ENCODE assay signal across 8 cellular contexts in genomic region chr16:84514874-84515835, GRCh38. TPM values are rescaled to one million over a fixed set of nuclear protein-coding genes. Genes with fewer than 3 reads are reported as not detected.
DNase-seq lines count a peak whose midpoint lies in the region; ATAC-seq and TF ChIP-seq lines count a peak whose summit lies in the region.

No MANE protein-coding gene starts in this region.

- H3K9me3 ChIP-seq in breast epithelium (no peaks in the 10 kb centered on the region), mammary epithelial cell (replicated peaks; ENCODE audit: insufficient read depth, low read length) (no peaks in the 10 kb centered on the region)

- H3K4me3 Mint-ChIP-seq in activated naive CD8-positive, alpha-beta T cell treated with anti-CD3 and anti-CD28 coated beads, Interleukin-2, amount 50 U/mL, for 24 hours = peak overlapping the region; percentile 48

- H3K4me3 ChIP-seq in breast epithelium = no peak overlapping the region
- H3K4me3 ChIP-seq in mammary epithelial cell (replicated peaks in 1 of 3; ENCODE audit: insufficient read depth in 1 of 3, low read depth in 2 of 3, low read length in 3 of 3) = no peak overlapping the region

- H3K4me1 ChIP-seq in breast epithelium = no peaks in the 10 kb centered on the region
- peaks cover 6% of the 10 kb centered on the region for H3K4me1 ChIP-seq in mammary epithelial cell (ENCODE audit: insufficient read depth, low read length)

- no peak overlapping the region for H3K9ac ChIP-seq in mammary epithelial cell (ENCODE audit: insufficient read depth, low read length)

- H3K79me2 ChIP-seq in mammary epithelial cell (ENCODE audit: insufficient read depth, low read length) = no peaks in the 10 kb centered on the region

- DNase-seq in breast epithelium (ENCODE audit: low spot score in 2 of 2) = peak in 1 of 2 donors; percentile 68
- no peak for DNase-seq in mammary epithelial cell
- peak; percentile 42 to 99 (median 71) for DNase-seq in T-helper 2 cell
- DNase-seq in activated naive CD8-positive, alpha-beta T cell treated with anti-CD3 and anti-CD28 coated beads, Interleukin-2, amount 50 U/mL, for 24 hours = peak; percentile 80
- DNase-seq in stimulated activated CD4-positive, alpha-beta T cell treated with anti-CD3 and anti-CD28 coated beads, Interleukin-1b, Interleukin-23, amount 100 ng/mL, for 1 hour (ENCODE audit: low read depth in 2 of 2) = peak; percentile 33 to 70
- no peak for DNase-seq in GOT3 (lab: John Stamatoyannopoulos, UW)
- no peak for DNase-seq in retina

- H2AFZ ChIP-seq in mammary epithelial cell (ENCODE audit: low read depth, low read length) = no peak overlapping the region

- intact Hi-C loops in breast epithelium (cut with DNase I; ENCODE audit: low total_unique reads) (loop anchor here (10.0 kb wide), 1 partner anchor 100 kb away; the partner anchor contains the start of gene COTL1), mammary epithelial cell (cut with micrococcal nuclease) (no loop called here)

- WGBS in mammary epithelial cell (ENCODE audit: low coverage, missing lambda C conversion rate) = 78% methylated on average over 22 of the region's 26 CpGs

- no peaks in the 10 kb centered on the region for H3K36me3 Mint-ChIP-seq in activated naive CD8-positive, alpha-beta T cell treated with anti-CD3 and anti-CD28 coated beads, Interleukin-2, amount 50 U/mL, for 24 hours (ENCODE audit: low read depth)

- BruUV-seq in mammary epithelial cell (replicated peaks; lab: Mats Ljungman, UMichigan) = no TSS peak

- H3K4me1 Mint-ChIP-seq in activated naive CD8-positive, alpha-beta T cell treated with anti-CD3 and anti-CD28 coated beads, Interleukin-2, amount 50 U/mL, for 24 hours = peaks cover 78% of the 10 kb centered on the region

- H3K36me3 ChIP-seq in breast epithelium (no peaks in the 10 kb centered on the region), mammary epithelial cell (ENCODE audit: insufficient read depth, low read length) (no peaks in the 10 kb centered on the region)

- H4K20me1 ChIP-seq in mammary epithelial cell (ENCODE audit: insufficient read depth, low read length) = no peaks in the 10 kb centered on the region

- dilution Hi-C loops in mammary epithelial cell (cut with HindIII; ENCODE audit: low sequenced_read_pairs) = no loop called here

- TF ChIP-seq POLR2A in breast epithelium (IDR thresholded peaks at IDR 0.05) = no peak

- H3K27ac ChIP-seq in breast epithelium (peak overlapping the region; percentile 22 to 50), mammary epithelial cell (ENCODE audit: insufficient read depth, low read depth, low read length) (no peak overlapping the region)

- H3K27me3 ChIP-seq in breast epithelium (no peaks in the 10 kb centered on the region), mammary epithelial cell (ENCODE audit: insufficient read depth, low read length) (no peaks in the 10 kb centered on the region)

- CTCF ChIA-PET in mammary epithelial cell (lab: Charles Lee; ENCODE audit: low non-redundant PET) = no interaction called here

- no peaks in the 10 kb centered on the region for H3K9me3 Mint-ChIP-seq in activated naive CD8-positive, alpha-beta T cell treated with anti-CD3 and anti-CD28 coated beads, Interleukin-2, amount 50 U/mL, for 24 hours

- H3K4me2 ChIP-seq in mammary epithelial cell (ENCODE audit: insufficient read depth, low read depth, low read length) = no peak overlapping the region

- peak overlapping the region; percentile 87 for H3K27ac Mint-ChIP-seq in activated naive CD8-positive, alpha-beta T cell treated with anti-CD3 and anti-CD28 coated beads, Interleukin-2, amount 50 U/mL, for 24 hours

- TF ChIP-seq CTCF in breast epithelium (IDR thresholded peaks at IDR 0.05) (no peak), mammary epithelial cell (conservative IDR thresholded peaks at IDR 0.05 in 1 of 2, IDR thresholded peaks at IDR 0.05 in 1 of 2; ENCODE audit: extremely low read depth in 1 of 2, insufficient read depth in 1 of 2, low read depth in 1 of 2, low read length in 2 of 2) (no peak)

- peak; percentile 88 for ATAC-seq in HG03378 (IDR thresholded peaks at IDR 0.05; ENCODE audit: unreplicated experiment)
- ATAC-seq in activated naive CD8-positive, alpha-beta T cell treated with anti-CD3 and anti-CD28 coated beads, Interleukin-2, amount 50 U/mL, for 24 hours = peak; percentile 88

- no peaks in the 10 kb centered on the region for H3K27me3 Mint-ChIP-seq in activated naive CD8-positive, alpha-beta T cell treated with anti-CD3 and anti-CD28 coated beads, Interleukin-2, amount 50 U/mL, for 24 hours

- in situ Hi-C loops in mammary epithelial cell (cut with MboI; ENCODE audit: low sequenced_read_pairs in 2 of 2) = loop anchor here (5.0 to 25.0 kb wide), 5 partner anchors 107 to 472 kb away; no protein-coding TSS in a partner anchor

RNA-seq across cellular contexts. Expression of gene MEAK7, which starts 10.7 kb away (rescaled TPM):
- total RNA-seq in breast epithelium (10 to 100 TPM in 2 of 3 donors, 1 to 10 TPM in 1; 8.8 to 38.1 (median 17.4) TPM), mammary epithelial cell (100 to 1,000 TPM in 1 of 2 donors, 10 to 100 TPM in 1; 73.5 to 107 TPM)
- polyA plus RNA-seq in mammary epithelial cell = 67.1 TPM
- 84.8 TPM for polyA minus RNA-seq in mammary epithelial cell

Comparison
In these comparisons a context has a peak if more than half of its experiments do, and no peak if none do; other contexts are left out.
1. DNase-seq: peak in T-helper 2 cell (5 of 5), activated naive CD8-positive, alpha-beta T cell treated with anti-CD3 and anti-CD28 coated beads, Interleukin-2, amount 50 U/mL, for 24 hours (single experiment) and stimulated activated CD4-positive, alpha-beta T cell treated with anti-CD3 and anti-CD28 coated beads, Interleukin-1b, Interleukin-23, amount 100 ng/mL, for 1 hour (2 of 2); none in mammary epithelial cell (single experiment), GOT3 (single experiment) and retina (single experiment).